Comparison of ENCODE assay signal across 9 cellular contexts in the genomic region with DNA sequence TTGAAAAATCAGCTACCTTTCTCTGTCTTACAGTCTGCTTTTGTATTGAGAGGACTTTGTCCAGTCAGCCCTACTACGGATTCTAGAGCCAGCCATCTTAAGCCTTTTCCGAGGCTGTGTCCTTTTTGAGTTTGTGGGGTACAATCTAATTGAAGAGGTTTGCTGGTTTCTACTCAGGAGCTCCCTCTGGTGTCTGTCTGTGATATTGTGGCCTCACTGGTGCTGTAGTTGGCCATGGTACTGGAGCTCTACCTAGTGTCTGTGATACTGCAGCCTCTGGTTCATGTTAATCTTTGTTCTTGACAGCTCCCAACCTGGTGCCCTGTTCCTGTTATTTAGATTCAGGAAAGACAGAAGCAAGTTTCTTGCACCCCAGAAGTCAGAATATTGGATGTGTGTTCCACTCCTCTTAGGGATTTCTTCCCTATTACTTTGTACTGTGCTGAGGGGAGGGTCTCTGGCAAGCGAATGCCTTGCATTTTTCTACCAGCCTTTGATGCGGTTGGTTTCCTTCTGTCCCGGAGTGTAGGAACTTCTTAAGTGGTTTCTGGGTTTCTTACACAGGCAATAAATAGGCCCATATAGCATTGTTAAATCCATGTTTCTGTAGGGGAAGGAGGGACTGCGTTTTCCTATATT.
A peak's percentile ranks its signal among the peaks of the same experiment; 100 is the strongest.
DNase-seq lines count a peak whose midpoint lies in the region; ATAC-seq and TF ChIP-seq lines count a peak whose summit lies in the region.
"Had no signal": no experiment of that assay in that cellular context is flagged by ENCODE, and none has a peak within 500 bp of the region (broad histone marks: within the 10 kb centered on the region; RNA-seq: fewer than 3 reads in every experiment).

No MANE protein-coding gene starts in this region.

- no peaks in the 10 kb centered on the region for H4K20me1 ChIP-seq in OCI-LY3 (ENCODE audit: insufficient read depth, low read length)

- ATAC-seq in CD4-positive, alpha-beta T cell (ENCODE audit: poor library complexity) = peak; percentile 90
- ATAC-seq in GM18870 (IDR thresholded peaks at IDR 0.05; ENCODE audit: unreplicated experiment) (peak; percentile 69), HG03108 (IDR thresholded peaks at IDR 0.05; ENCODE audit: unreplicated experiment) (peak; percentile 69)

- H3K9ac ChIP-seq in OCI-LY3 (ENCODE audit: low read length) (peak overlapping the region; percentile 26), trophoblast cell (ENCODE audit: low read length) (no peak overlapping the region)

- H3K4me1 ChIP-seq in OCI-LY3 (ENCODE audit: low read length) = peaks cover 55% of the 10 kb centered on the region
- H3K4me1 ChIP-seq in trophoblast cell (ENCODE audit: control insufficient read depth in 1 of 2, insufficient read depth in 2 of 2, low read length in 2 of 2) = peaks cover 0 to 4% of the 10 kb centered on the region in 2 experiments

- H3K79me1 ChIP-seq in trophoblast cell (ENCODE audit: low read length) = no peaks in the 10 kb centered on the region

- H3K36me3 ChIP-seq in OCI-LY3 (replicated peaks; ENCODE audit: low read depth, low read length) = peaks cover 58% of the 10 kb centered on the region
- peaks cover 3 to 9% of the 10 kb centered on the region in 2 experiments for H3K36me3 ChIP-seq in trophoblast cell (ENCODE audit: control insufficient read depth in 1 of 2, insufficient read depth in 2 of 2, low read length in 2 of 2)

- H3K4me2 ChIP-seq in OCI-LY3 (ENCODE audit: low read length) = peak overlapping the region; percentile 23
- peak overlapping the region; percentile 9 for H3K4me2 ChIP-seq in trophoblast cell (ENCODE audit: low read length)

- no peak overlapping the region for H3K27ac Mint-ChIP-seq in CD4-positive, alpha-beta T cell
- H3K27ac Mint-ChIP-seq: activated naive CD4-positive, alpha-beta T cell treated with anti-CD3 and anti-CD28 coated beads, Interleukin-2, amount 50 U/mL, for 24 hours had no signal

- H3K23ac ChIP-seq in trophoblast cell (ENCODE audit: low read length) = no peak overlapping the region

- H3K4ac ChIP-seq in trophoblast cell (ENCODE audit: low read depth, low read length) = no peak overlapping the region

- no peak overlapping the region for H2BK12ac ChIP-seq in trophoblast cell (ENCODE audit: low read length)

- no peak overlapping the region for H3K14ac ChIP-seq in trophoblast cell (ENCODE audit: low read length)

- DNase-seq in CD4-positive, alpha-beta T cell = peak; percentile 15 to 45 (median 28)
- DNase-seq in activated CD8-positive, alpha-beta memory T cell treated with anti-CD3 and anti-CD28 coated beads, Interleukin-2, amount 50 U/mL, for 48 hours = peak; percentile 82
- peak; percentile 74 for DNase-seq in fibroblast of mammary gland (ENCODE audit: low read depth)
- peak; percentile 30 to 63 for DNase-seq in trophoblast cell
- no peak for DNase-seq in NCI-H446 treated with DMSO at 0.1 percent for 48 hours (lab: John Stamatoyannopoulos, UW)

- H3K4me1 Mint-ChIP-seq in CD4-positive, alpha-beta T cell (ENCODE audit: low read depth) = no peaks in the 10 kb centered on the region

- intact Hi-C loops in CD4-positive, alpha-beta T cell (cut with DNase I, micrococcal nuclease) = no loop called here

- H2AFZ ChIP-seq in OCI-LY3 (ENCODE audit: low read depth, low read length) = no peak overlapping the region
- H2AFZ ChIP-seq in trophoblast cell (ENCODE audit: insufficient read depth, low read length, poor library complexity) = no peak overlapping the region

- H2BK5ac ChIP-seq in trophoblast cell (ENCODE audit: low read depth, low read length, poor library complexity) = no peak overlapping the region

- no peak overlapping the region for H4K91ac ChIP-seq in trophoblast cell (ENCODE audit: low read depth, low read length)

- H3K9me3 Mint-ChIP-seq in CD4-positive, alpha-beta T cell = peaks cover 12% of the 10 kb centered on the region

- H3K27me3 ChIP-seq in CD4-positive, alpha-beta T cell (ENCODE audit: control insufficient read depth, insufficient read depth, low read length) = no peaks in the 10 kb centered on the region
- H3K27me3 ChIP-seq in OCI-LY3 (ENCODE audit: low read depth, low read length) = no peaks in the 10 kb centered on the region
- no peaks in the 10 kb centered on the region for H3K27me3 ChIP-seq in trophoblast cell (ENCODE audit: insufficient read depth, low read length)

- no peak overlapping the region for H3K4me3 Mint-ChIP-seq in CD4-positive, alpha-beta T cell
- H3K4me3 Mint-ChIP-seq: activated naive CD4-positive, alpha-beta T cell treated with anti-CD3 and anti-CD28 coated beads, Interleukin-2, amount 50 U/mL, for 24 hours had no signal

- no peak overlapping the region for H2AK5ac ChIP-seq in trophoblast cell (ENCODE audit: low read length)

- no CpG with 5 or more reads among the region's 6 CpGs for WGBS in trophoblast cell (ENCODE audit: extremely low coverage, insufficient coverage, insufficient read length)

- H3K4me3 ChIP-seq in OCI-LY3 (ENCODE audit: low read length) = peak overlapping the region; percentile 4; the same call in 1 of the 2 replicates
- H3K4me3 ChIP-seq in fibroblast of mammary gland (ENCODE audit: control insufficient read depth, low read depth, low read length) = no peak overlapping the region
- H3K4me3 ChIP-seq in trophoblast cell (ENCODE audit: low read depth, low read length) = no peak overlapping the region

- H3K27me3 Mint-ChIP-seq in CD4-positive, alpha-beta T cell = no peaks in the 10 kb centered on the region
- H3K27me3 Mint-ChIP-seq: activated naive CD4-positive, alpha-beta T cell treated with anti-CD3 and anti-CD28 coated beads, Interleukin-2, amount 50 U/mL, for 24 hours had no signal

- no peak overlapping the region for H3K27ac ChIP-seq in CD4-positive, alpha-beta T cell (ENCODE audit: low read depth, low read length)
- H3K27ac ChIP-seq in OCI-LY3 (ENCODE audit: low read length) (peak overlapping the region; percentile 40), trophoblast cell (ENCODE audit: low read depth, low read length) (peak overlapping the region; percentile 36)

- CTCF ChIA-PET in CD4-positive, alpha-beta T cell (lab: Charles Lee) = interaction anchor here (0.7 to 1.0 kb wide), 3 partner anchors 9 to 33 kb away, joined by 3 to 4 read pairs (median 4); no protein-coding TSS in a partner anchor

- H4K12ac ChIP-seq in trophoblast cell (ENCODE audit: low read depth, low read length) = no peak overlapping the region

- H3K36me3 Mint-ChIP-seq in CD4-positive, alpha-beta T cell (ENCODE audit: low read depth) = peaks cover 69% of the 10 kb centered on the region

- H3K18ac ChIP-seq in trophoblast cell (ENCODE audit: low read length) = no peak overlapping the region

- H2BK120ac ChIP-seq in trophoblast cell (ENCODE audit: insufficient read depth, low read length, poor library complexity) = no peak overlapping the region

- H3K79me2 ChIP-seq in OCI-LY3 (ENCODE audit: low read length) (peaks cover 14% of the 10 kb centered on the region), trophoblast cell (ENCODE audit: control insufficient read depth, insufficient read depth, low read length, poor library complexity) (no peaks in the 10 kb centered on the region)

- peaks cover 21% of the 10 kb centered on the region for H3K9me3 ChIP-seq in CD4-positive, alpha-beta T cell (ENCODE audit: control insufficient read depth, low read length)
- H3K9me3 ChIP-seq in OCI-LY3 (ENCODE audit: insufficient read depth, low read length) = peaks cover 12% of the 10 kb centered on the region; the same call in 1 of the 2 replicates
- H3K9me3 ChIP-seq in trophoblast cell (ENCODE audit: insufficient read depth, low read depth, low read length) = no peaks in the 10 kb centered on the region

- POLR2A ChIA-PET in CD4-positive, alpha-beta T cell (lab: Charles Lee) = no interaction called here

- peak; percentile 71 for TF ChIP-seq CTCF in CD4-positive, alpha-beta T cell (IDR thresholded peaks at IDR 0.05)
- peak; percentile 85 for TF ChIP-seq CTCF in OCI-LY3 (IDR thresholded peaks at IDR 0.05; ENCODE audit: low read depth, low read length)
- peak; percentile 96 for TF ChIP-seq CTCF in fibroblast of mammary gland (conservative IDR thresholded peaks at IDR 0.05; ENCODE audit: control insufficient read depth, insufficient read depth, low read depth, low read length)

- H4K8ac ChIP-seq in trophoblast cell (ENCODE audit: low read depth, low read length) = no peak overlapping the region
